In the genomic region with DNA sequence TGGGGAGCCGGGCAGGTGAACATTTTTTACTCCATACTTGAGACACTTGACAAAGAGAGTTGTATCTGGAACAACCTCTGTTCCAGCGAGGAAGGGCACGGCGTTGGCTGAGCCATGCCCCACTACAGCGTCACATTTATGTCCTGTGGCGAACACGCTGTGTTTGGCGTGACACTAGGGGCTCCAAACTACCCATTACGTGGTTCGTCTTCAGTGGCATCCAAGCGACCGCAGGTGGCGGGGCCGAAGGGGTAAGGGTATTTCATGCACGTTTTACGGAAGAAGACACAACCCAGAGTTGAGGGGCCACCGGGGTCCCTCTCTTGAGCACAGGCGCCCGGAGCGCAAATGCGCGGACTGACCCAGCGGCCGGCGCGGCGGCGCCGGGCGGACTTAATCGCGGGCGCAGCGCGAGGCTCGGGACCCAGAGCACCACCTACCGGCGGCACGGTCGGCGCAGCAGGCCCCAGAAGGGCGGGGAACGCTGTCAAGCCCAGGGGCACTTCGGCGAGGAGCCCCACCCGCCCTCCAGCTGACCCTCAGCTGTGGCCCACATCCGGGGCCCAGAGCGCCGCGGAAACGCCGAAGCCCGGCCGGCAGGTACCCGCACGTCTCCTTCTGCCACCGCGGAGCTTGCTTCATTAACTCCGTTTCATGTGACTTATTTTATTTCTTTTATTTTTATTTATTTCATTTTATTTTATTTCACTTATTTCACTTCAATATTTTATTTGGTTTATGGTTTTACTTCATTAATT, we compare ENCODE assay signal across 8 cellular contexts. TPM values are rescaled to one million over a fixed set of nuclear protein-coding genes. Genes with fewer than 3 reads are reported as not detected.
DNase-seq lines count a peak whose midpoint lies in the region; ATAC-seq and TF ChIP-seq lines count a peak whose summit lies in the region.

No MANE protein-coding gene starts in this region.

- H3K9me3 ChIP-seq in trophoblast cell (ENCODE audit: insufficient read depth, low read depth, low read length) (no peaks in the 10 kb centered on the region), transverse colon (no peaks in the 10 kb centered on the region)

- H2BK12ac ChIP-seq in trophoblast cell (ENCODE audit: low read length): no peak overlapping the region

- H3K9me3 Mint-ChIP-seq in activated naive CD4-positive, alpha-beta T cell treated with anti-CD3 and anti-CD28 coated beads, Interleukin-2, amount 50 U/mL, for 24 hours: no peaks in the 10 kb centered on the region

- intact Hi-C loops in Right ventricle myocardium superior (cut with DNase I): no loop called here
- intact Hi-C loops in transverse colon (cut with DNase I; ENCODE audit: low total_unique reads): no loop called here

- DNase-seq in G401 (ENCODE audit: low spot score) (peak; percentile 49), GOT3 (lab: John Stamatoyannopoulos, UW) (peak; percentile 22), LHCN-M2 (ENCODE audit: low read depth) (peak; percentile 64), SK-MEL-5 (ENCODE audit: low read depth, low spot score) (peak; percentile 86), Right ventricle myocardium superior (peak; percentile 87), trophoblast cell (peak; percentile 95), transverse colon (peak; percentile 79)

- peak overlapping the region; percentile 7 for H4K91ac ChIP-seq in trophoblast cell (ENCODE audit: low read depth, low read length)

- peak; percentile 98 for ATAC-seq in Right ventricle myocardium superior (ENCODE audit: poor library complexity)

- peaks cover 1% of the 10 kb centered on the region for H3K36me3 Mint-ChIP-seq in activated naive CD4-positive, alpha-beta T cell treated with anti-CD3 and anti-CD28 coated beads, Interleukin-2, amount 50 U/mL, for 24 hours

- H3K9ac ChIP-seq in trophoblast cell (ENCODE audit: low read length): peak overlapping the region; percentile 46

- in situ Hi-C loops in G401 (cut with HindIII; ENCODE audit: low sequenced_read_pairs): no loop called here
- in situ Hi-C loops in SK-MEL-5 (cut with HindIII; ENCODE audit: low pct_unique_long_range_greater_than_20kb, low sequenced_read_pairs): no loop called here
- in situ Hi-C loops in transverse colon (cut with MboI; ENCODE audit: low pct_ligation_motif_present in 1 of 4, low pct_unique_long_range_greater_than_20kb in 1 of 4, low sequenced_read_pairs in 3 of 4): no loop called here

- H4K12ac ChIP-seq in trophoblast cell (ENCODE audit: low read depth, low read length): no peak overlapping the region

- H2BK5ac ChIP-seq in trophoblast cell (ENCODE audit: low read depth, low read length, poor library complexity): peak overlapping the region; percentile 2

- H3K23ac ChIP-seq in trophoblast cell (ENCODE audit: low read length): no peak overlapping the region

- peaks cover 6% of the 10 kb centered on the region for H3K27me3 Mint-ChIP-seq in activated naive CD4-positive, alpha-beta T cell treated with anti-CD3 and anti-CD28 coated beads, Interleukin-2, amount 50 U/mL, for 24 hours

- peak overlapping the region; percentile 74 for H3K4me3 ChIP-seq in trophoblast cell (ENCODE audit: low read depth, low read length)
- H3K4me3 ChIP-seq in transverse colon: peak overlapping the region; percentile 13 to 71 (median 40)

- H3K79me2 ChIP-seq in trophoblast cell (ENCODE audit: control insufficient read depth, insufficient read depth, low read length, poor library complexity): no peaks in the 10 kb centered on the region

- no peak overlapping the region for H3K18ac ChIP-seq in trophoblast cell (ENCODE audit: low read length)

- no CpG with 5 or more reads among the region's 59 CpGs for WGBS in trophoblast cell (ENCODE audit: extremely low coverage, insufficient coverage, insufficient read length)
- 3% methylated on average over 59 of the region's 59 CpGs; no CpG with 5 or more reads in 1 of the 2 donors for WGBS in transverse colon (ENCODE audit: low coverage in 1 of 2), 2 donors

- H3K4me1 ChIP-seq in trophoblast cell (ENCODE audit: control insufficient read depth in 1 of 2, insufficient read depth in 2 of 2, low read length in 2 of 2): peaks cover 4% of the 10 kb centered on the region in 2 experiments
- H3K4me1 ChIP-seq in transverse colon: peaks cover 0 to 10% (median 4%) of the 10 kb centered on the region in 4 donors

- peaks cover 4% of the 10 kb centered on the region for H3K4me1 Mint-ChIP-seq in activated naive CD4-positive, alpha-beta T cell treated with anti-CD3 and anti-CD28 coated beads, Interleukin-2, amount 50 U/mL, for 24 hours

- no peak overlapping the region for H2AK5ac ChIP-seq in trophoblast cell (ENCODE audit: low read length)

- H3K27ac ChIP-seq in trophoblast cell (ENCODE audit: low read depth, low read length) (peak overlapping the region; percentile 77), transverse colon (peak overlapping the region in 1 of 4 donors; percentile 36)

- no peaks in the 10 kb centered on the region for H3K36me3 ChIP-seq in trophoblast cell (ENCODE audit: control insufficient read depth in 1 of 2, insufficient read depth in 2 of 2, low read length in 2 of 2)
- no peaks in the 10 kb centered on the region for H3K36me3 ChIP-seq in transverse colon

- TF ChIP-seq POLR2A in transverse colon (IDR thresholded peaks at IDR 0.05): no peak

- peaks cover 8% of the 10 kb centered on the region for H3K79me1 ChIP-seq in trophoblast cell (ENCODE audit: low read length)

- no peak for TF ChIP-seq EP300 in transverse colon (IDR thresholded peaks at IDR 0.05; ENCODE audit: low read depth)

- H2AFZ ChIP-seq in trophoblast cell (ENCODE audit: insufficient read depth, low read length, poor library complexity): no peak overlapping the region

- TF ChIP-seq CTCF in transverse colon (IDR thresholded peaks at IDR 0.05): peak; percentile 42 to 86 (median 79)

- peak overlapping the region; percentile 89 for H3K4me2 ChIP-seq in trophoblast cell (ENCODE audit: low read length)

- H3K4ac ChIP-seq in trophoblast cell (ENCODE audit: low read depth, low read length): no peak overlapping the region

- H3K27me3 ChIP-seq in trophoblast cell (ENCODE audit: insufficient read depth, low read length) (no peaks in the 10 kb centered on the region), transverse colon (peaks cover 10% of the 10 kb centered on the region)

- peak overlapping the region; percentile 94 for H3K4me3 Mint-ChIP-seq in activated naive CD4-positive, alpha-beta T cell treated with anti-CD3 and anti-CD28 coated beads, Interleukin-2, amount 50 U/mL, for 24 hours

- H3K14ac ChIP-seq in trophoblast cell (ENCODE audit: low read length): no peak overlapping the region

- peak overlapping the region; percentile 1 for H2BK120ac ChIP-seq in trophoblast cell (ENCODE audit: insufficient read depth, low read length, poor library complexity)

- no peak overlapping the region for H3K27ac Mint-ChIP-seq in activated naive CD4-positive, alpha-beta T cell treated with anti-CD3 and anti-CD28 coated beads, Interleukin-2, amount 50 U/mL, for 24 hours

- no peak overlapping the region for H4K8ac ChIP-seq in trophoblast cell (ENCODE audit: low read depth, low read length)

RNA-seq across cellular contexts. Expression of gene TRIM71, which starts 36.4 kb away (rescaled TPM):
- total RNA-seq in G401 (2014; rRNA removed; shearing (Covaris generic)): 24.6 and 28.0 TPM in 2 replicates
- not detected in 2 replicates for total RNA-seq in LHCN-M2 (2014; rRNA removed)
- not detected for polyA plus RNA-seq in LHCN-M2 (2012)
- total RNA-seq in SK-MEL-5 (2014; rRNA removed; shearing (Covaris generic)): 0.03 TPM in 2 replicates
- 0.01 and 0.02 TPM in 2 replicates for polyA plus RNA-seq in SK-MEL-5 (2015; cell fraction: cytosol; rRNA removed)
- polyA plus RNA-seq in SK-MEL-5 (2015; cell fraction: nucleus; rRNA removed): 0.04 TPM in 1 of 2 replicates, not detected in the other
- not detected for total RNA-seq in Right ventricle myocardium superior
- polyA plus RNA-seq in trophoblast cell (2013): 22.6 and 23.2 TPM in 2 replicates
- total RNA-seq in transverse colon: not detected

Comparison
In these comparisons a context has a peak if more than half of its experiments do, and no peak if none do; other contexts are left out.
1. DNase-seq: peak in every context shown above with its lines; median percentile 95 in trophoblast cell; 87 in Right ventricle myocardium superior; 86 in SK-MEL-5; 79 in transverse colon; 64 in LHCN-M2; 49 in G401; 22 in GOT3.
2. RNA of gene TRIM71, which starts 36.4 kb away (total RNA-seq): 24.6 to 28.0 TPM in G401; 0.03 TPM in SK-MEL-5, not detected in LHCN-M2, not detected in Right ventricle myocardium superior (single experiment) and not detected in transverse colon; every median in the first group is over 10 times any median in the second.